ENCODE assay signal across 10 cellular contexts in the genomic region with DNA sequence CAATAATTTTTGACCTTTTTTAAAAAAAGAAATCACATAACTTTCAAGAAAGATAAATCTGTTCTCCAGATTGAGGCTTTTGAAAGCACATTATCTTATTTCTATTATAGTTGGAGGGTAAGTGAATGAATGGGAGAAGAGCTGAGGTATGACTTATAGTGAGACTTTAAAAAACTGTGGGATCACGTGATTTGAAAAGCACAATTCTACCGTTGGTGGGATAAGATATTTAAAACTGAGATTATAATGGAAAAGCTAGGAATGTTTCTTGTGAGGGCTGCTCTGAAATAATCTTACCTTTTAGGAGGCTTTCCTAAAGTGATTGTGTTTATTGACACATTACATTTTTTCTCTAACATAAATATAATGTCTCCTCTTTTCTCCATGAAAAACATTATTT. TPM values are rescaled to one million over a fixed set of nuclear protein-coding genes. Genes with fewer than 3 reads are reported as not detected.
"Had no signal": no experiment of that assay in that cellular context is flagged by ENCODE, and none has a peak within 500 bp of the region (broad histone marks: within the 10 kb centered on the region; RNA-seq: fewer than 3 reads in every experiment).

No MANE protein-coding gene starts in this region.

- H3K27ac Mint-ChIP-seq: GM23338, H9 had no signal

- H3K9ac ChIP-seq: GM23248 had no signal

- H2AFZ ChIP-seq: GM23248, GM23338 had no signal

- H3K4me3 ChIP-seq: GM23248, GM23338, HAP-1 had no signal

- DNase-seq: GM23248, GOT3, H7, H9, HCEC 1CT had no signal

- H3K36me3 ChIP-seq: HAP-1 had no signal

- H3K4me3 Mint-ChIP-seq: GM23338, H9 had no signal

- H3K9me3 ChIP-seq: HAP-1 had no signal

- ATAC-seq: GM23338, HCT116 had no signal

- H3K4me2 ChIP-seq: GM23338 had no signal

- H3K4me1 Mint-ChIP-seq: GM23338, H9 had no signal

- H3K9me3 Mint-ChIP-seq: GM23338, H9 had no signal

- H3K27ac ChIP-seq: GM23248 had no signal

- H3K4me1 ChIP-seq: HAP-1 had no signal

- FAIRE-seq: H1, H54 had no signal

RNA-seq across cellular contexts. Expression of a gene that starts 9.5 kb away (rescaled TPM):
- total RNA-seq: GM23248, GM23338, H1, H7, H9 had no signal
- polyA plus RNA-seq: GM23248, GM23338, H1 had no signal
